25 cellular contexts compared by ENCODE assay signal in the genomic region with DNA sequence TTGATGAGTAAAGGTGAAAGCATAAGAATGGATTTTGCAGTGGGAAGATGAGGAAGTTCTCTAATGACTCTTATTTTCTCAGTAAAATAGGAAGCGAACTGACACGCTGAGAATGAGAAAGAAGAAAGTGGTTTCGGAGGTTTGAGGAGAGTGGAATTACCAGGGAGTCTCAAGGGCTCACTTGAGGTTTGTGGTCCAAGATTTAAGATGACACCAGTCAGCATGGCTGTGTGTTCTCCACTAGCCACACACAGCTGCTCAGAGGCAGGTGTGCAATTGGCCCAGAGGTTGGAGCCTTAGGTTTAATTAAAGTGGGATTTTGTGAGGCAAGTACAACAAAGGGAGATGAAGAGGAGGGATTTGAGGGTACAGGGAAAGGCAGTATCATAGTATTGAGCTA.
A peak's percentile ranks its signal among the peaks of the same experiment; 100 is the strongest.
DNase-seq lines count a peak whose midpoint lies in the region; ATAC-seq and TF ChIP-seq lines count a peak whose summit lies in the region.
"Had no signal": no experiment of that assay in that cellular context is flagged by ENCODE, and none has a peak within 500 bp of the region (broad histone marks: within the 10 kb centered on the region; RNA-seq: fewer than 3 reads in every experiment).

No MANE protein-coding gene starts in this region.

- no peak overlapping the region for H3K27ac Mint-ChIP-seq in activated CD8-positive, alpha-beta memory T cell treated with anti-CD3 and anti-CD28 coated beads, Interleukin-2, amount 10 ng/mL, durations not matched to agents 7 days and 5 days
- H3K27ac Mint-ChIP-seq: activated naive CD8-positive, alpha-beta T cell treated with anti-CD3 and anti-CD28 coated beads, Interleukin-2, amount 10 ng/mL, durations not matched to agents 7 days and 5 days; activated T-helper 17 cell treated with anti-CD3 and anti-CD28 coated beads, Interleukin-2, amount 50 U/mL, for 72 hours; CD4-positive, alpha-beta T cell; immature natural killer cell; mesothelial cell of epicardium; nephron had no signal

- TF ChIP-seq POLR2A in erythroblast (IDR thresholded peaks at IDR 0.05; ENCODE audit: low read length) = no peak

- H4K20me1 ChIP-seq in DND-41 (ENCODE audit: insufficient read depth, low read length) = no peaks in the 10 kb centered on the region

- no peaks in the 10 kb centered on the region for H3K9me3 ChIP-seq in DND-41 (ENCODE audit: insufficient read depth, low read length, severe bottlenecking)
- no peaks in the 10 kb centered on the region for H3K9me3 ChIP-seq in right cardiac atrium (ENCODE audit: control insufficient read depth, low read length)
- H3K9me3 ChIP-seq: pancreas, testis had no signal

- no peak overlapping the region for H3K4me2 ChIP-seq in DND-41 (ENCODE audit: insufficient read depth, low read length)

- H3K27ac ChIP-seq in DND-41 (ENCODE audit: low read length) = no peak overlapping the region
- no peak overlapping the region for H3K27ac ChIP-seq in right cardiac atrium (ENCODE audit: low read length)
- H3K27ac ChIP-seq: foreskin keratinocyte, left lung, pancreas, testis had no signal

- H3K27me3 Mint-ChIP-seq in activated CD8-positive, alpha-beta memory T cell treated with anti-CD3 and anti-CD28 coated beads, Interleukin-2, amount 10 ng/mL, durations not matched to agents 7 days and 5 days = no peaks in the 10 kb centered on the region
- H3K27me3 Mint-ChIP-seq: CD4-positive, alpha-beta T cell had no signal

- no peak for TF ChIP-seq CTCF in DND-41 (IDR thresholded peaks at IDR 0.05; ENCODE audit: borderline replicate concordance, extremely low read depth, low read length, poor library complexity, severe bottlenecking)

- no peaks in the 10 kb centered on the region for H3K36me3 Mint-ChIP-seq in activated CD8-positive, alpha-beta memory T cell treated with anti-CD3 and anti-CD28 coated beads, Interleukin-2, amount 10 ng/mL, durations not matched to agents 7 days and 5 days
- H3K36me3 Mint-ChIP-seq: activated naive CD8-positive, alpha-beta T cell treated with anti-CD3 and anti-CD28 coated beads, Interleukin-2, amount 10 ng/mL, durations not matched to agents 7 days and 5 days; immature natural killer cell; mesothelial cell of epicardium had no signal

- ATAC-seq in DND-41 (ENCODE audit: insufficient read depth, low read depth) (peak; percentile 53; the same call in 1 of the 3 replicates), GM21360 (IDR thresholded peaks at IDR 0.05; ENCODE audit: unreplicated experiment) (peak; percentile 79), HG03354 (IDR thresholded peaks at IDR 0.05; ENCODE audit: poor library complexity, severe bottlenecking, unreplicated experiment) (peak; percentile 50), right cardiac atrium (no peak)
- no peak for ATAC-seq in activated CD8-positive, alpha-beta memory T cell treated with anti-CD3 and anti-CD28 coated beads, Interleukin-2, amount 10 ng/mL, durations not matched to agents 7 days and 5 days
- ATAC-seq: activated T-helper 17 cell treated with anti-CD3 and anti-CD28 coated beads, Interleukin-2, amount 50 U/mL, for 72 hours; foreskin keratinocyte; left lung; pancreas; Right ventricle myocardium inferior; sciatic nerve had no signal

- H3K79me2 ChIP-seq in DND-41 (ENCODE audit: insufficient read depth, low read length) = no peaks in the 10 kb centered on the region

- intact Hi-C loops in right cardiac atrium (cut with DNase I) = no loop called here

- H3K4me3 ChIP-seq in DND-41 (ENCODE audit: low read depth in 1 of 2, low read length in 2 of 2) (no peak overlapping the region), right cardiac atrium (ENCODE audit: low read length) (no peak overlapping the region)
- H3K4me3 ChIP-seq: left lung, pancreas, testis had no signal

- no peak overlapping the region for H2AFZ ChIP-seq in DND-41 (ENCODE audit: low read depth, low read length)

- DNase-seq in DND-41 = no peak
- DNase-seq in OCI-M1 (lab: John Stamatoyannopoulos, UW) = peak; percentile 26
- no peak for DNase-seq in erythroblast (lab: John Stamatoyannopoulos, UW)
- no peak for DNase-seq in activated CD8-positive, alpha-beta memory T cell treated with anti-CD3 and anti-CD28 coated beads, Interleukin-2, amount 10 ng/mL, durations not matched to agents 7 days and 5 days
- DNase-seq in right cardiac atrium = no peak
- DNase-seq in COR-L47 (lab: John Stamatoyannopoulos, UW) = no peak
- DNase-seq: activated CD4-positive, alpha-beta T cell treated with anti-CD3 and anti-CD28 coated beads for 4 hours; activated naive CD8-positive, alpha-beta T cell treated with anti-CD3 and anti-CD28 coated beads, Interleukin-2, amount 10 ng/mL, durations not matched to agents 7 days and 5 days; CD4-positive, alpha-beta T cell; foreskin keratinocyte; GF-D8; immature natural killer cell; left lung; NCI-H1092; NCI-H2081; NCI-H524; pancreas; testis had no signal

- H3K4me1 Mint-ChIP-seq in activated CD8-positive, alpha-beta memory T cell treated with anti-CD3 and anti-CD28 coated beads, Interleukin-2, amount 10 ng/mL, durations not matched to agents 7 days and 5 days = no peaks in the 10 kb centered on the region
- H3K4me1 Mint-ChIP-seq: activated naive CD8-positive, alpha-beta T cell treated with anti-CD3 and anti-CD28 coated beads, Interleukin-2, amount 10 ng/mL, durations not matched to agents 7 days and 5 days; activated T-helper 17 cell treated with anti-CD3 and anti-CD28 coated beads, Interleukin-2, amount 50 U/mL, for 72 hours; immature natural killer cell had no signal

- H3K4me1 ChIP-seq in DND-41 (ENCODE audit: insufficient read depth, low read length) (no peaks in the 10 kb centered on the region), right cardiac atrium (ENCODE audit: control insufficient read depth, insufficient read depth, low read length) (no peaks in the 10 kb centered on the region)
- H3K4me1 ChIP-seq: foreskin keratinocyte, left lung, pancreas, testis had no signal

- 88% methylated on average over 3 of the region's 3 CpGs for WGBS in right cardiac atrium

- CTCF ChIA-PET in activated CD8-positive, alpha-beta memory T cell treated with anti-CD3 and anti-CD28 coated beads, Interleukin-2, amount 10 ng/mL, durations not matched to agents 7 days and 5 days (lab: Charles Lee) = no interaction called here

- H3K27me3 ChIP-seq in DND-41 (ENCODE audit: insufficient read depth, low read length, poor library complexity) (peaks cover 11% of the 10 kb centered on the region), right cardiac atrium (ENCODE audit: control insufficient read depth, insufficient read depth) (no peaks in the 10 kb centered on the region)
- H3K27me3 ChIP-seq: foreskin keratinocyte, left lung, pancreas, testis had no signal

- no peak overlapping the region for H3K4me3 Mint-ChIP-seq in activated CD8-positive, alpha-beta memory T cell treated with anti-CD3 and anti-CD28 coated beads, Interleukin-2, amount 10 ng/mL, durations not matched to agents 7 days and 5 days
- H3K4me3 Mint-ChIP-seq: activated naive CD8-positive, alpha-beta T cell treated with anti-CD3 and anti-CD28 coated beads, Interleukin-2, amount 10 ng/mL, durations not matched to agents 7 days and 5 days; activated T-helper 17 cell treated with anti-CD3 and anti-CD28 coated beads, Interleukin-2, amount 50 U/mL, for 72 hours; CD4-positive, alpha-beta T cell; immature natural killer cell; mesothelial cell of epicardium; nephron had no signal

- peaks cover 5% of the 10 kb centered on the region for H3K9me3 Mint-ChIP-seq in activated CD8-positive, alpha-beta memory T cell treated with anti-CD3 and anti-CD28 coated beads, Interleukin-2, amount 10 ng/mL, durations not matched to agents 7 days and 5 days (ENCODE audit: low read depth)
- H3K9me3 Mint-ChIP-seq: CD4-positive, alpha-beta T cell had no signal

- H3K9ac ChIP-seq in DND-41 (ENCODE audit: low read depth, low read length) = no peak overlapping the region

- no peaks in the 10 kb centered on the region for H3K36me3 ChIP-seq in DND-41 (ENCODE audit: insufficient read depth, low read length)
- H3K36me3 ChIP-seq: left lung, pancreas had no signal

Comparison
In these comparisons a context has a peak if more than half of its experiments do, and no peak if none do; other contexts are left out.
1. ATAC-seq: peak in DND-41 (single experiment), GM21360 (single experiment) and HG03354 (single experiment); none in activated CD8-positive, alpha-beta memory T cell treated with anti-CD3 and anti-CD28 coated beads, Interleukin-2, amount 10 ng/mL, durations not matched to agents 7 days and 5 days (single experiment) and right cardiac atrium (0 of 2).